Comparison of ENCODE assay signal across 3 cellular contexts in genomic region chr5:122152266-122152900, GRCh38.
TF ChIP-seq lines count a peak whose summit lies in the region.

No MANE protein-coding gene starts in this region.

TF ChIP-seq in SK-N-SH, 30 proteins besides CTCF, POLR2A, EP300 and RAD21:
- no peak for TF ChIP-seq JUND (IDR thresholded peaks at IDR 0.05)
- TF ChIP-seq TAF1 (IDR thresholded peaks at IDR 0.05; ENCODE audit: borderline replicate concordance, low read depth, low read length): no peak
- TF ChIP-seq, protein P1, sequence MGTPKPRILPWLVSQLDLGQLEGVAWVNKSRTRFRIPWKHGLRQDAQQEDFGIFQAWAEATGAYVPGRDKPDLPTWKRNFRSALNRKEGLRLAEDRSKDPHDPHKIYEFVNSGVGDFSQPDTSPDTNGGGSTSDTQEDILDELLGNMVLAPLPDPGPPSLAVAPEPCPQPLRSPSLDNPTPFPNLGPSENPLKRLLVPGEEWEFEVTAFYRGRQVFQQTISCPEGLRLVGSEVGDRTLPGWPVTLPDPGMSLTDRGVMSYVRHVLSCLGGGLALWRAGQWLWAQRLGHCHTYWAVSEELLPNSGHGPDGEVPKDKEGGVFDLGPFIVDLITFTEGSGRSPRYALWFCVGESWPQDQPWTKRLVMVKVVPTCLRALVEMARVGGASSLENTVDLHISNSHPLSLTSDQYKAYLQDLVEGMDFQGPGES (IDR thresholded peaks at IDR 0.05; ENCODE audit: low read depth, low read length): no peak
- TF ChIP-seq RCOR1 (IDR thresholded peaks at IDR 0.05; ENCODE audit: low read length): no peak
- no peak for TF ChIP-seq CHD2 (IDR thresholded peaks at IDR 0.05; ENCODE audit: low read length, partially characterized antibody)

TF ChIP-seq in SK-N-SH treated with all-trans-retinoic acid at 6 μM for 48 hours, 23 proteins besides CTCF, POLR2A, EP300 and RAD21:
- TF ChIP-seq, protein P2, sequence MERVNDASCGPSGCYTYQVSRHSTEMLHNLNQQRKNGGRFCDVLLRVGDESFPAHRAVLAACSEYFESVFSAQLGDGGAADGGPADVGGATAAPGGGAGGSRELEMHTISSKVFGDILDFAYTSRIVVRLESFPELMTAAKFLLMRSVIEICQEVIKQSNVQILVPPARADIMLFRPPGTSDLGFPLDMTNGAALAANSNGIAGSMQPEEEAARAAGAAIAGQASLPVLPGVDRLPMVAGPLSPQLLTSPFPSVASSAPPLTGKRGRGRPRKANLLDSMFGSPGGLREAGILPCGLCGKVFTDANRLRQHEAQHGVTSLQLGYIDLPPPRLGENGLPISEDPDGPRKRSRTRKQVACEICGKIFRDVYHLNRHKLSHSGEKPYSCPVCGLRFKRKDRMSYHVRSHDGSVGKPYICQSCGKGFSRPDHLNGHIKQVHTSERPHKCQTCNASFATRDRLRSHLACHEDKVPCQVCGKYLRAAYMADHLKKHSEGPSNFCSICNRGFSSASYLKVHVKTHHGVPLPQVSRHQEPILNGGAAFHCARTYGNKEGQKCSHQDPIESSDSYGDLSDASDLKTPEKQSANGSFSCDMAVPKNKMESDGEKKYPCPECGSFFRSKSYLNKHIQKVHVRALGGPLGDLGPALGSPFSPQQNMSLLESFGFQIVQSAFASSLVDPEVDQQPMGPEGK (CRISPR knock-in tag; IDR thresholded peaks at IDR 0.05; ENCODE audit: borderline replicate concordance): no peak
- TF ChIP-seq GLIS3 (CRISPR knock-in tag; IDR thresholded peaks at IDR 0.05) (no peak), RARB (CRISPR knock-in tag; IDR thresholded peaks at IDR 0.05) (no peak), TOX (CRISPR knock-in tag; IDR thresholded peaks at IDR 0.05; ENCODE audit: borderline replicate concordance) (no peak), ZC3H10 (CRISPR knock-in tag; IDR thresholded peaks at IDR 0.05) (no peak), BACH2 (CRISPR knock-in tag; IDR thresholded peaks at IDR 0.05; ENCODE audit: borderline replicate concordance) (no peak)

TF ChIP-seq in K562, 482 proteins besides CTCF, POLR2A, EP300 and RAD21:
- TF ChIP-seq, protein P3, sequence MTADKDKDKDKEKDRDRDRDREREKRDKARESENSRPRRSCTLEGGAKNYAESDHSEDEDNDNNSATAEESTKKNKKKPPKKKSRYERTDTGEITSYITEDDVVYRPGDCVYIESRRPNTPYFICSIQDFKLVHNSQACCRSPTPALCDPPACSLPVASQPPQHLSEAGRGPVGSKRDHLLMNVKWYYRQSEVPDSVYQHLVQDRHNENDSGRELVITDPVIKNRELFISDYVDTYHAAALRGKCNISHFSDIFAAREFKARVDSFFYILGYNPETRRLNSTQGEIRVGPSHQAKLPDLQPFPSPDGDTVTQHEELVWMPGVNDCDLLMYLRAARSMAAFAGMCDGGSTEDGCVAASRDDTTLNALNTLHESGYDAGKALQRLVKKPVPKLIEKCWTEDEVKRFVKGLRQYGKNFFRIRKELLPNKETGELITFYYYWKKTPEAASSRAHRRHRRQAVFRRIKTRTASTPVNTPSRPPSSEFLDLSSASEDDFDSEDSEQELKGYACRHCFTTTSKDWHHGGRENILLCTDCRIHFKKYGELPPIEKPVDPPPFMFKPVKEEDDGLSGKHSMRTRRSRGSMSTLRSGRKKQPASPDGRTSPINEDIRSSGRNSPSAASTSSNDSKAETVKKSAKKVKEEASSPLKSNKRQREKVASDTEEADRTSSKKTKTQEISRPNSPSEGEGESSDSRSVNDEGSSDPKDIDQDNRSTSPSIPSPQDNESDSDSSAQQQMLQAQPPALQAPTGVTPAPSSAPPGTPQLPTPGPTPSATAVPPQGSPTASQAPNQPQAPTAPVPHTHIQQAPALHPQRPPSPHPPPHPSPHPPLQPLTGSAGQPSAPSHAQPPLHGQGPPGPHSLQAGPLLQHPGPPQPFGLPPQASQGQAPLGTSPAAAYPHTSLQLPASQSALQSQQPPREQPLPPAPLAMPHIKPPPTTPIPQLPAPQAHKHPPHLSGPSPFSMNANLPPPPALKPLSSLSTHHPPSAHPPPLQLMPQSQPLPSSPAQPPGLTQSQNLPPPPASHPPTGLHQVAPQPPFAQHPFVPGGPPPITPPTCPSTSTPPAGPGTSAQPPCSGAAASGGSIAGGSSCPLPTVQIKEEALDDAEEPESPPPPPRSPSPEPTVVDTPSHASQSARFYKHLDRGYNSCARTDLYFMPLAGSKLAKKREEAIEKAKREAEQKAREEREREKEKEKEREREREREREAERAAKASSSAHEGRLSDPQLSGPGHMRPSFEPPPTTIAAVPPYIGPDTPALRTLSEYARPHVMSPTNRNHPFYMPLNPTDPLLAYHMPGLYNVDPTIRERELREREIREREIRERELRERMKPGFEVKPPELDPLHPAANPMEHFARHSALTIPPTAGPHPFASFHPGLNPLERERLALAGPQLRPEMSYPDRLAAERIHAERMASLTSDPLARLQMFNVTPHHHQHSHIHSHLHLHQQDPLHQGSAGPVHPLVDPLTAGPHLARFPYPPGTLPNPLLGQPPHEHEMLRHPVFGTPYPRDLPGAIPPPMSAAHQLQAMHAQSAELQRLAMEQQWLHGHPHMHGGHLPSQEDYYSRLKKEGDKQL (CRISPR knock-in tag; IDR thresholded peaks at IDR 0.05; ENCODE audit: borderline replicate concordance): no peak
- TF ChIP-seq SMC3 (conservative IDR thresholded peaks at IDR 0.05; ENCODE audit: insufficient read depth, low read depth, low read length) (no peak), SLC30A9 (CRISPR knock-in tag; IDR thresholded peaks at IDR 0.05) (no peak), ETV1 (tag; conservative IDR thresholded peaks at IDR 0.05; ENCODE audit: low read depth) (no peak), POLR2AphosphoS5 (IDR thresholded peaks at IDR 0.05; ENCODE audit: control insufficient read depth, insufficient read depth, low read depth, low read length) (no peak), COPS2 (conservative IDR thresholded peaks at IDR 0.05) (no peak), HEY1 (CRISPR knock-in tag; IDR thresholded peaks at IDR 0.05; ENCODE audit: borderline replicate concordance) (no peak), KDM2B (CRISPR knock-in tag; IDR thresholded peaks at IDR 0.05) (no peak), ZNF75A (CRISPR knock-in tag; IDR thresholded peaks at IDR 0.05) (no peak), KLF6 (CRISPR knock-in tag; IDR thresholded peaks at IDR 0.05; ENCODE audit: borderline replicate concordance) (no peak), MEF2A (IDR thresholded peaks at IDR 0.05; ENCODE audit: control insufficient read depth, low read depth, low read length) (no peak), YY1 (IDR thresholded peaks at IDR 0.05; ENCODE audit: borderline replicate concordance in 1 of 3, control insufficient read depth in 1 of 3, extremely low read depth in 1 of 3, insufficient read depth in 3 of 3, insufficient read length in 1 of 3, insufficient replicate concordance in 2 of 3, low read depth in 1 of 3, low read length in 2 of 3) (no peak), TFAM (CRISPR knock-in tag; conservative IDR thresholded peaks at IDR 0.05) (no peak), ZNF212 (CRISPR knock-in tag; IDR thresholded peaks at IDR 0.05) (no peak), BACH1 (tag; IDR thresholded peaks at IDR 0.05) (no peak)
TF ChIP-seq in K562: peak in this region for 0.
